In the genomic region with DNA sequence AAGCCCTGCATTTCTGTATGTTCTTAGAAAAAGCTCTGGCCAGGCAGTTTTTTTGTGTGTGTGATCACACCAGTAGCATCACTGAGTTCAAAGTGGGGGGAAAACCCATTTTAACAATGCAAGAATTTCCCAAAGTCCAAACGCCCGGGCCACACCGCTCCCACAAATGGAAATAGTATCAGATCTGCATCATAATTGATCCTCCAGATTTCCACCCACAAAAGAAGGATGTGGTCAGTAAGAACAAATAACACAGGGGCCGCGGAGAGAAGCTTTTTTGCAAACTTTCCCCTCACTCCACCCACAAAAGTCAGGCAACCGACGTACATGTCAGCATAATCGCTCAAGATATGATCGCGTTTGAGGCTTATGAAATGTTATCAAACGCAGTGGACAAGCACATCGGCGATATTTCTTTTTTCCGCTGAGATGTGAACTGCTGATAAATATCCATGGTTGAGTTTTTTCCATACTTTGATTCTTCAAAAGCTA, we compare ENCODE assay signal across 10 cellular contexts.
A peak's percentile ranks its signal among the peaks of the same experiment; 100 is the strongest.
DNase-seq lines count a peak whose midpoint lies in the region; ATAC-seq and TF ChIP-seq lines count a peak whose summit lies in the region.
"Had no signal": no experiment of that assay in that cellular context is flagged by ENCODE, and none has a peak within 500 bp of the region (broad histone marks: within the 10 kb centered on the region; RNA-seq: fewer than 3 reads in every experiment).

No MANE protein-coding gene starts in this region.

- H2AFZ ChIP-seq in neuron (ENCODE audit: low read depth, low read length): peak overlapping the region; percentile 33
- H2AFZ ChIP-seq: PC-9 had no signal

- H3K27me3 ChIP-seq in AG04450 (ENCODE audit: control insufficient read depth, insufficient read depth, low read length) (no peaks in the 10 kb centered on the region), neuron (ENCODE audit: insufficient read depth, low read length) (no peaks in the 10 kb centered on the region)

- no peaks in the 10 kb centered on the region for H3K36me3 ChIP-seq in neuron (ENCODE audit: insufficient read depth, low read length)

- TF ChIP-seq CTCF in AG04450 (IDR thresholded peaks at IDR 0.05; ENCODE audit: low read depth, low read length): no peak
- TF ChIP-seq CTCF in NB4 (IDR thresholded peaks at IDR 0.05; ENCODE audit: low read depth, low read length): no peak

- no peak for TF ChIP-seq POLR2A in NB4 (IDR thresholded peaks at IDR 0.05; ENCODE audit: extremely low read depth, insufficient read length)

- CTCF ChIA-PET in AG04450 (lab: Charles Lee): interaction anchor here (0.5 to 1.4 kb wide), 3 partner anchors 17 to 82 kb away, joined by 3 read pairs; no protein-coding TSS in a partner anchor

- DNase-seq in AG04450 (ENCODE audit: low read depth, low spot score): no peak
- DNase-seq in NB4 (ENCODE audit: low read depth): peak; percentile 9
- peak; percentile 33 for DNase-seq in amniotic epithelial cell (ENCODE audit: low read depth)
- DNase-seq in kidney tubule cell (ENCODE audit: low spot score): no peak
- DNase-seq in NCI-H2107 (lab: John Stamatoyannopoulos, UW): no peak
- DNase-seq: PC-9, right cardiac atrium had no signal

- H3K4me1 ChIP-seq in neuron (ENCODE audit: insufficient read depth, low read length): peaks cover 30% of the 10 kb centered on the region

- no peaks in the 10 kb centered on the region; the same call in 1 of the 2 replicates for H3K9me3 ChIP-seq in AG04450 (ENCODE audit: control insufficient read depth, insufficient read depth, low read length)
- no peaks in the 10 kb centered on the region for H3K9me3 ChIP-seq in neuron (ENCODE audit: low read length)

- POLR2A ChIA-PET in AG04450 (lab: Yijun Ruan, JAX): interaction anchor here (0.6 to 1.7 kb wide), 2 partner anchors 16 to 17 kb away, joined by 5 to 6 read pairs; no protein-coding TSS in a partner anchor

- H3K27ac ChIP-seq in AG04450 (ENCODE audit: low read depth, low read length): peak overlapping the region; percentile 68
- H3K27ac ChIP-seq: PC-9 had no signal

- H3K4me3 ChIP-seq in AG04450 (ENCODE audit: low read depth, low read length) (0 out of 2 replicates have a peak overlapping the region, but pooled peaks have one; percentile 29), NB4 (ENCODE audit: low read depth, low read length) (no peak overlapping the region), neuron (ENCODE audit: low read length) (peak overlapping the region; percentile 33)
- H3K4me3 ChIP-seq: PC-9 had no signal

- ATAC-seq in GM18517 (IDR thresholded peaks at IDR 0.05; ENCODE audit: unreplicated experiment): no peak
- no peak for ATAC-seq in GM21381 (IDR thresholded peaks at IDR 0.05; ENCODE audit: unreplicated experiment)
- ATAC-seq: right cardiac atrium had no signal

Comparison
In these comparisons a context has a peak if more than half of its experiments do, and no peak if none do; other contexts are left out.
1. DNase-seq: peak in NB4 (single experiment) and amniotic epithelial cell (single experiment); none in AG04450 (single experiment), kidney tubule cell (single experiment) and NCI-H2107 (single experiment).